27 cellular contexts compared by ENCODE assay signal in the genomic region with DNA sequence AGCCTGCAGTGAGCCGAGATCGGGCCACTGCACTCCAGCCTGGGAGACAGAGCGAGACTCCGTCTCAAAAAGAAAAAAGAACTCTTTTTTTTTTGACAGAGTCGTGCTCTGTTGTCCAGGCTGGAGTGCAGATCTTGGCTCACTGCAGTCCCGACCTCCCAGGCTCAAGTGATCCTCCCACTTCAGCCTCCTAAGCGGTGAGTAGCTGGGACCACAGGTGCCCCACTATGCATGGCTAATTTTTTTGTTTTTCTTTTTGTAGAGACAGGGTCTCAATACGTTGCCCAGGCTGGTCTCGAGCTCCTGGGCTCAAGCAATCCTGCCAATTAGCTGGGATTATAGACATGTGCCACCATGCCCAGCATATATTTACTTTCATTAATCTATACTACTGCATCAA.
"Had no signal": no experiment of that assay in that cellular context is flagged by ENCODE, and none has a peak within 500 bp of the region (broad histone marks: within the 10 kb centered on the region; RNA-seq: fewer than 3 reads in every experiment).

No MANE protein-coding gene starts in this region.

- H3K4me3 ChIP-seq: left lung, lower lobe of right lung, neural progenitor cell, ovary, right atrium auricular region, right lobe of liver, smooth muscle cell, tibial nerve, uterus had no signal

- H3K27me3 ChIP-seq: left lung, neural progenitor cell, ovary, right atrium auricular region, right lobe of liver, tibial nerve, uterus had no signal

- H3K27ac ChIP-seq: left lung, lower lobe of right lung, neural progenitor cell, ovary, right atrium auricular region, right lobe of liver, tibial nerve, uterus had no signal

- H3K27me3 Mint-ChIP-seq: naive B cell; progenitor cell of endocrine pancreas; stimulated activated memory B cell treated with anti-CD40 and anti-IgM and Interleukin-4, amounts not matched to agents 10 μg/mL and 1 μg/mL and 100 μg/mL, for 72 hours; stimulated activated naive CD8-positive, alpha-beta T cell treated with anti-CD3 and anti-CD28 coated beads, Interleukin-15, amount 100 ng/mL, for 72 hours; type B pancreatic cell had no signal

- H3K9me3 Mint-ChIP-seq: immature natural killer cell; mesothelial cell of epicardium; naive B cell; natural killer cell; nephron progenitor cell; neural progenitor cell; stimulated activated memory B cell treated with anti-CD40 and anti-IgM and Interleukin-4, amounts not matched to agents 10 μg/mL and 1 μg/mL and 100 μg/mL, for 72 hours; stimulated activated naive CD8-positive, alpha-beta T cell treated with anti-CD3 and anti-CD28 coated beads, Interleukin-15, amount 100 ng/mL, for 72 hours; type B pancreatic cell had no signal

- DNase-seq: immature natural killer cell; kidney; left colon; mammary epithelial cell; mesendoderm; naive B cell; natural killer cell; nephron progenitor cell; ovary; stimulated activated CD4-positive, alpha-beta T cell treated with anti-CD3 and anti-CD28 coated beads, Interleukin-1b, Interleukin-23, amount 100 ng/mL, for 48 hours; stimulated activated CD4-positive, alpha-beta T cell treated with anti-CD3 and anti-CD28 coated beads, Interleukin-2, amount 100 ng/mL, for 48 hours; stimulated activated CD4-positive, alpha-beta T cell treated with anti-CD3 and anti-CD28 coated beads, Interleukin-4, amount 100 ng/mL, for 4 hours; stimulated activated CD8-positive, alpha-beta memory T cell treated with anti-CD3 and anti-CD28 coated beads, Interleukin-4, amount 100 ng/mL, for 48 hours; stimulated activated naive CD4-positive, alpha-beta T cell treated with Interleukin-2 at 50 U/mL for 16 hours; stimulated activated naive CD8-positive, alpha-beta T cell treated with anti-CD3 and anti-CD28 coated beads, Interleukin-15, amount 100 ng/mL, for 72 hours; uterus had no signal

- H3K36me3 Mint-ChIP-seq: naive B cell, natural killer cell, neural progenitor cell, type B pancreatic cell had no signal

- H3K4me3 Mint-ChIP-seq: immature natural killer cell; mesothelial cell of epicardium; naive B cell; natural killer cell; nephron progenitor cell; neural progenitor cell; stimulated activated memory B cell treated with anti-CD40 and anti-IgM and Interleukin-4, amounts not matched to agents 10 μg/mL and 1 μg/mL and 100 μg/mL, for 72 hours; stimulated activated naive CD8-positive, alpha-beta T cell treated with anti-CD3 and anti-CD28 coated beads, Interleukin-15, amount 100 ng/mL, for 72 hours; type B pancreatic cell had no signal

- H3K27ac Mint-ChIP-seq: immature natural killer cell; mesothelial cell of epicardium; naive B cell; natural killer cell; nephron progenitor cell; neural progenitor cell; progenitor cell of endocrine pancreas; stimulated activated memory B cell treated with anti-CD40 and anti-IgM and Interleukin-4, amounts not matched to agents 10 μg/mL and 1 μg/mL and 100 μg/mL, for 72 hours; stimulated activated naive CD8-positive, alpha-beta T cell treated with anti-CD3 and anti-CD28 coated beads, Interleukin-15, amount 100 ng/mL, for 72 hours; type B pancreatic cell had no signal

- H3K4me1 Mint-ChIP-seq: neural progenitor cell; stimulated activated memory B cell treated with anti-CD40 and anti-IgM and Interleukin-4, amounts not matched to agents 10 μg/mL and 1 μg/mL and 100 μg/mL, for 72 hours had no signal
